In genomic region chr19:5112681-5113080, GRCh38 we compare ENCODE assay signal across 23 cellular contexts.
DNase-seq lines count a peak whose midpoint lies in the region; ATAC-seq, FAIRE-seq and TF ChIP-seq lines count a peak whose summit lies in the region.
"Had no signal": no experiment of that assay in that cellular context is flagged by ENCODE, and none has a peak within 500 bp of the region (broad histone marks: within the 10 kb centered on the region; RNA-seq: fewer than 3 reads in every experiment).

No MANE protein-coding gene starts in this region.

- H3K23ac ChIP-seq in IMR-90 (ENCODE audit: low read depth, low read length), result no peak overlapping the region
- H3K23ac ChIP-seq in H1 (ENCODE audit: insufficient read length), result no peak overlapping the region

- peaks cover 38% of the 10 kb centered on the region for H3K36me3 Mint-ChIP-seq in nephron progenitor cell (ENCODE audit: low read depth)
- H3K36me3 Mint-ChIP-seq in activated T-cell treated with anti-CD3 and anti-CD28 coated beads, Interleukin-2, amount 50 U/mL, for 24 hours (ENCODE audit: low read depth), result peaks cover 30% of the 10 kb centered on the region

- no peaks in the 10 kb centered on the region for H3K27me3 ChIP-seq in IMR-90 (ENCODE audit: control insufficient read depth, insufficient read depth, low read length)
- no peaks in the 10 kb centered on the region for H3K27me3 ChIP-seq in H1 (replicated peaks in 1 of 4; ENCODE audit: control insufficient read depth in 3 of 4, extremely low read depth in 1 of 4, insufficient read depth in 3 of 4, low read length in 3 of 4)
- H3K27me3 ChIP-seq in heart left ventricle, result no peaks in the 10 kb centered on the region
- H3K27me3 ChIP-seq: brain microvascular endothelial cell, ovary, SJCRH30, suprapubic skin, upper lobe of right lung had no signal

- DNase-seq in AG08395 (ENCODE audit: low spot score), result peak; percentile 12
- DNase-seq in IMR-90, result no peak
- no peak for DNase-seq in H1 (ENCODE audit: low read depth in 1 of 2, low spot score in 2 of 2)
- no peak for DNase-seq in nephron progenitor cell
- DNase-seq in activated T-cell treated with anti-CD3 and anti-CD28 coated beads, Interleukin-2, amount 50 U/mL, for 48 hours, result no peak
- no peak for DNase-seq in foreskin fibroblast
- no peak for DNase-seq in heart left ventricle
- DNase-seq in activated T-cell treated with anti-CD3 and anti-CD28 coated beads, Interleukin-2, amount 50 U/mL, for 24 hours, result no peak
- DNase-seq: activated CD4-positive, alpha-beta memory T cell treated with anti-CD3 and anti-CD28 coated beads for 36 hours; activated CD8-positive, alpha-beta memory T cell treated with anti-CD3 and anti-CD28 coated beads, Interleukin-2, amount 50 U/mL, for 48 hours; DMS53; left colon; NCI-H1417; NCI-H2029 treated with DMSO at 0.1 percent for 48 hours; NCI-H748 treated with DMSO at 0.1 percent for 48 hours; ovary; SJCRH30; stimulated activated CD4-positive, alpha-beta T cell treated with anti-CD3 and anti-CD28 coated beads, Interleukin-2, amount 100 ng/mL, for 48 hours; upper lobe of right lung had no signal

- no peak overlapping the region for H4K91ac ChIP-seq in IMR-90 (ENCODE audit: insufficient read depth, low read depth, low read length)
- H4K91ac ChIP-seq in H1 (replicated peaks; ENCODE audit: insufficient read length, low read length), result no peak overlapping the region

- H2AFZ ChIP-seq in IMR-90 (replicated peaks; ENCODE audit: low read length, poor library complexity) (no peak overlapping the region), H1 (ENCODE audit: low read length) (no peak overlapping the region)

- H3K9ac ChIP-seq in IMR-90 (ENCODE audit: low read depth, low read length), result no peak overlapping the region
- H3K9ac ChIP-seq in H1 (replicated peaks in 1 of 4; ENCODE audit: extremely low read depth in 1 of 4, low read depth in 3 of 4, low read length in 3 of 4), result no peak overlapping the region

- H3K9me3 Mint-ChIP-seq in nephron progenitor cell, result peaks cover 13% of the 10 kb centered on the region
- no peaks in the 10 kb centered on the region for H3K9me3 Mint-ChIP-seq in activated T-cell treated with anti-CD3 and anti-CD28 coated beads, Interleukin-2, amount 50 U/mL, for 24 hours

- H3K27ac Mint-ChIP-seq in nephron progenitor cell, result peak overlapping the region; percentile 87
- no peak overlapping the region for H3K27ac Mint-ChIP-seq in activated T-cell treated with anti-CD3 and anti-CD28 coated beads, Interleukin-2, amount 50 U/mL, for 24 hours
- H3K27ac Mint-ChIP-seq: activated CD4-positive, alpha-beta memory T cell treated with anti-CD3 and anti-CD28 coated beads for 36 hours had no signal

- H2BK20ac ChIP-seq in IMR-90 (ENCODE audit: low read depth, low read length) (no peak overlapping the region), H1 (ENCODE audit: low read length) (no peak overlapping the region)

- H2BK15ac ChIP-seq in IMR-90 (ENCODE audit: low read depth, low read length), result no peak overlapping the region
- H2BK15ac ChIP-seq in H1 (ENCODE audit: low read length), result no peak overlapping the region

- no peak overlapping the region for H2AK5ac ChIP-seq in IMR-90 (ENCODE audit: low read depth, low read length)
- no peak overlapping the region for H2AK5ac ChIP-seq in H1 (ENCODE audit: low read depth, low read length)

- no peak overlapping the region for H3K18ac ChIP-seq in IMR-90 (ENCODE audit: low read depth, low read length)
- peak overlapping the region; percentile 60 for H3K18ac ChIP-seq in H1 (ENCODE audit: extremely low read depth, low read length)

- ATAC-seq in IMR-90 (ENCODE audit: low read depth), result no peak
- ATAC-seq in heart left ventricle, result no peak
- ATAC-seq: left colon, upper lobe of right lung had no signal

- no peak for TF ChIP-seq CTCF in IMR-90 (conservative IDR thresholded peaks at IDR 0.05; ENCODE audit: low read depth, low read length)
- TF ChIP-seq CTCF in H1 (IDR thresholded peaks at IDR 0.05; ENCODE audit: control extremely low read depth in 1 of 3, insufficient read depth in 1 of 3, low read depth in 1 of 3, low read length in 3 of 3), result no peak
- no peak for TF ChIP-seq CTCF in nephron progenitor cell (IDR thresholded peaks at IDR 0.05)
- no peak for TF ChIP-seq CTCF in foreskin fibroblast (IDR thresholded peaks at IDR 0.05; ENCODE audit: low read depth, low read length)
- TF ChIP-seq CTCF in heart left ventricle (IDR thresholded peaks at IDR 0.05), result no peak

- H3K4me1 ChIP-seq in IMR-90 (ENCODE audit: control insufficient read depth, insufficient read depth, low read length) (peaks cover 5% of the 10 kb centered on the region; the same call in 1 of the 2 replicates), H1 (replicated peaks in 1 of 4; ENCODE audit: control insufficient read depth in 3 of 4, insufficient read depth in 4 of 4, low read length in 3 of 4) (peaks cover 0 to 40% (median 26%) of the 10 kb centered on the region in 4 experiments; a peak in 6 of 7 replicates), heart left ventricle (peaks cover 0 to 35% (median 10%) of the 10 kb centered on the region in 12 donors)
- H3K4me1 ChIP-seq: SJCRH30, suprapubic skin, upper lobe of right lung had no signal

- H3K56ac ChIP-seq in IMR-90 (ENCODE audit: extremely low read depth, insufficient read depth, low read length) (no peak overlapping the region), H1 (replicated peaks; ENCODE audit: insufficient read length, low read depth, low read length) (no peak overlapping the region)

- no peak for TF ChIP-seq EP300 in H1 (IDR thresholded peaks at IDR 0.05; ENCODE audit: borderline replicate concordance in 1 of 2, low read depth in 2 of 2, low read length in 2 of 2)

- dilution Hi-C loops in IMR-90 (cut with HindIII; ENCODE audit: low sequenced_read_pairs, unreplicated experiment), result no loop called here

- no peak overlapping the region for H2BK12ac ChIP-seq in H1 (ENCODE audit: low read depth, low read length)

- H3K27ac ChIP-seq in IMR-90 (ENCODE audit: insufficient read depth, low read length) (no peak overlapping the region), H1 (ENCODE audit: low read depth, low read length) (no peak overlapping the region), heart left ventricle (no peak overlapping the region)
- H3K27ac ChIP-seq: epithelial cell of prostate, ovary, SJCRH30, suprapubic skin, upper lobe of right lung had no signal

- H3K9me3 ChIP-seq in IMR-90 (ENCODE audit: control insufficient read depth, insufficient read depth, low read length), result peaks cover 2% of the 10 kb centered on the region; the same call in 1 of the 2 replicates
- H3K9me3 ChIP-seq in H1 (ENCODE audit: insufficient read depth in 2 of 2, low read depth in 1 of 2, low read length in 1 of 2), result peaks cover 0 to 2% of the 10 kb centered on the region in 2 experiments; a peak in 1 of 4 replicates
- no peaks in the 10 kb centered on the region for H3K9me3 ChIP-seq in heart left ventricle
- H3K9me3 ChIP-seq: ovary, suprapubic skin, upper lobe of right lung had no signal

- H3K4ac ChIP-seq in IMR-90 (ENCODE audit: low read depth, low read length), result no peak overlapping the region
- H3K4ac ChIP-seq in H1 (replicated peaks; ENCODE audit: insufficient read length, low read depth, low read length), result no peak overlapping the region

- H3K79me1 ChIP-seq in IMR-90 (ENCODE audit: low read depth in 1 of 2, low read length in 2 of 2) (peaks cover 0 to 6% of the 10 kb centered on the region in 2 experiments; a peak in 3 of 4 replicates), H1 (ENCODE audit: low read depth, low read length) (peaks cover 2% of the 10 kb centered on the region; the same call in 1 of the 2 replicates)

- no peak for FAIRE-seq in H1 (lab: Jason Lieb, UNC)
- FAIRE-seq: H54 had no signal

- POLR2A ChIA-PET in IMR-90 (lab: Charles Lee; ENCODE audit: unreplicated experiment), result no interaction called here
- POLR2A ChIA-PET in H1 (lab: Charles Lee; ENCODE audit: partially characterized antibody), result no interaction called here

- no peak overlapping the region for H3K4me3 ChIP-seq in IMR-90 (ENCODE audit: insufficient read depth, low read depth, low read length)
- H3K4me3 ChIP-seq in H1 (ENCODE audit: extremely low read depth in 1 of 4, insufficient read depth in 2 of 4, low read depth in 3 of 4, low read length in 4 of 4), result no peak overlapping the region
- H3K4me3 ChIP-seq in foreskin fibroblast (ENCODE audit: low read depth in 1 of 2, low read length in 2 of 2), result no peak overlapping the region
- no peak overlapping the region for H3K4me3 ChIP-seq in heart left ventricle
- H3K4me3 ChIP-seq: ovary, SJCRH30, suprapubic skin, upper lobe of right lung had no signal

- CTCF ChIA-PET in IMR-90 (lab: Yijun Ruan, JAX), result no interaction called here
- CTCF ChIA-PET in H1 (lab: Charles Lee; ENCODE audit: partially characterized antibody), result interaction anchor here (0.7 to 9.5 kb wide), 8 partner anchors 12 to 108 kb away, joined by 3 to 73 read pairs (median 4); no protein-coding TSS in a partner anchor

- H2BK120ac ChIP-seq in IMR-90 (ENCODE audit: low read depth, low read length) (no peak overlapping the region), H1 (replicated peaks; ENCODE audit: low read depth, low read length) (no peak overlapping the region)

- H3K4me2 ChIP-seq in IMR-90 (ENCODE audit: low read depth, low read length), result no peak overlapping the region
- H3K4me2 ChIP-seq in H1 (ENCODE audit: insufficient read depth in 1 of 2, low read depth in 2 of 2, low read length in 2 of 2), result 0 out of 4 replicates have a peak overlapping the region, but pooled peaks of 1 of the 2 experiments have one; percentile 0

- H3K4me3 Mint-ChIP-seq in nephron progenitor cell, result no peak overlapping the region
- H3K4me3 Mint-ChIP-seq in activated T-cell treated with anti-CD3 and anti-CD28 coated beads, Interleukin-2, amount 50 U/mL, for 24 hours, result no peak overlapping the region
- H3K4me3 Mint-ChIP-seq: activated CD4-positive, alpha-beta memory T cell treated with anti-CD3 and anti-CD28 coated beads for 36 hours had no signal

- intact Hi-C loops in IMR-90 (cut with micrococcal nuclease), result no loop called here
- intact Hi-C loops in heart left ventricle (cut with DNase I), result no loop called here

- no peaks in the 10 kb centered on the region for H3K27me3 Mint-ChIP-seq in nephron progenitor cell (ENCODE audit: low read depth, poor library complexity)
- no peaks in the 10 kb centered on the region for H3K27me3 Mint-ChIP-seq in activated T-cell treated with anti-CD3 and anti-CD28 coated beads, Interleukin-2, amount 50 U/mL, for 24 hours
- H3K27me3 Mint-ChIP-seq: activated CD4-positive, alpha-beta memory T cell treated with anti-CD3 and anti-CD28 coated beads for 36 hours had no signal

- TF ChIP-seq RAD21 in IMR-90 (IDR thresholded peaks at IDR 0.05; ENCODE audit: low read length) (no peak), H1 (IDR thresholded peaks at IDR 0.05 in 1 of 2, conservative IDR thresholded peaks at IDR 0.05 in 1 of 2; ENCODE audit: low read depth in 2 of 2, low read length in 2 of 2) (no peak)

- BruUV-seq in IMR-90 (replicated peaks; lab: Mats Ljungman, UMichigan), result no TSS peak

- peak overlapping the region; percentile 15 for H2AK9ac ChIP-seq in IMR-90 (replicated peaks; ENCODE audit: low read depth, low read length, poor library complexity)

- H3K36me3 ChIP-seq in IMR-90 (ENCODE audit: control insufficient read depth, insufficient read depth, low read length) (peaks cover 46% of the 10 kb centered on the region), H1 (ENCODE audit: control insufficient read depth in 2 of 4, insufficient read depth in 4 of 4, low read length in 3 of 4) (no peaks in the 10 kb centered on the region), heart left ventricle (peaks cover 0 to 52% (median 31%) of the 10 kb centered on the region in 9 donors)
- H3K36me3 ChIP-seq: brain microvascular endothelial cell, ovary, SJCRH30 had no signal

- in situ Hi-C loops in IMR-90 (cut with MboI; ENCODE audit: low sequenced_read_pairs), result no loop called here

- H3K9me1 ChIP-seq in IMR-90 (ENCODE audit: insufficient read depth, low read length), result 0 out of 2 replicates have a peak, but pooled peaks cover 3% of the 10 kb centered on the region

- H3K4me1 Mint-ChIP-seq in nephron progenitor cell, result peaks cover 41% of the 10 kb centered on the region
- no peaks in the 10 kb centered on the region for H3K4me1 Mint-ChIP-seq in activated T-cell treated with anti-CD3 and anti-CD28 coated beads, Interleukin-2, amount 50 U/mL, for 24 hours (ENCODE audit: low read depth)

- TF ChIP-seq POLR2A in IMR-90 (IDR thresholded peaks at IDR 0.05; ENCODE audit: low read depth, low read length) (no peak), H1 (IDR thresholded peaks at IDR 0.05; ENCODE audit: control extremely low read depth in 1 of 2, low read depth in 2 of 2, low read length in 2 of 2) (no peak), heart left ventricle (IDR thresholded peaks at IDR 0.05) (no peak)

- H3K23me2 ChIP-seq in H1 (ENCODE audit: low read depth, low read length), result no peaks in the 10 kb centered on the region

- peak overlapping the region; percentile 31; the same call in 1 of the 2 replicates for H3K14ac ChIP-seq in IMR-90 (replicated peaks; ENCODE audit: low read depth, low read length)
- no peak overlapping the region for H3K14ac ChIP-seq in H1 (ENCODE audit: insufficient read length)

- H3K79me2 ChIP-seq in H1 (ENCODE audit: control insufficient read depth in 1 of 2, insufficient read depth in 2 of 2, low read length in 2 of 2), result no peaks in the 10 kb centered on the region

- H4K8ac ChIP-seq in IMR-90 (ENCODE audit: low read depth in 2 of 2, low read length in 2 of 2) (no peak overlapping the region), H1 (ENCODE audit: extremely low read depth, insufficient read depth, low read length) (no peak overlapping the region; the same call in 1 of the 2 replicates)

- peaks cover 11% of the 10 kb centered on the region for H4K20me1 ChIP-seq in IMR-90 (ENCODE audit: insufficient read depth, low read length)
- peaks cover 0 to 3% of the 10 kb centered on the region in 2 experiments for H4K20me1 ChIP-seq in H1 (replicated peaks in 1 of 2; ENCODE audit: control insufficient read depth in 1 of 2, insufficient read depth in 2 of 2, low read length in 2 of 2)

- WGBS in IMR-90 (ENCODE audit: extremely low coverage in 2 of 2, insufficient read length in 1 of 2), 2 experiments, result 60% methylated on average over 6 of the region's 15 CpGs; no CpG with 5 or more reads in 1 of the 2 experiments
- WGBS in H1 (ENCODE audit: extremely low coverage in 1 of 2, insufficient coverage in 1 of 2, insufficient read length in 1 of 2, insufficient replicate concordance in 2 of 2, low coverage in 1 of 2, low lambda C conversion rate in 2 of 2, missing lambda C conversion rate in 1 of 2), 2 experiments, result 68% methylated on average over 13 of the region's 15 CpGs; no CpG with 5 or more reads in 1 of the 2 experiments
- 91 to 94% (median 93%) methylated on average over 9 to 15 of the region's 15 CpGs for WGBS in heart left ventricle, 4 donors

- H4K5ac ChIP-seq in IMR-90 (ENCODE audit: low read depth, low read length) (no peak overlapping the region), H1 (ENCODE audit: insufficient read length, low read depth, low read length) (no peak overlapping the region)

- H2BK5ac ChIP-seq in IMR-90 (ENCODE audit: low read depth, low read length, poor library complexity, severe bottlenecking) (no peak overlapping the region), H1 (ENCODE audit: low read depth, low read length) (peak overlapping the region; percentile 66; the same call in 1 of the 2 replicates)
